Comparison of ENCODE assay signal across 8 cellular contexts in the genomic region with DNA sequence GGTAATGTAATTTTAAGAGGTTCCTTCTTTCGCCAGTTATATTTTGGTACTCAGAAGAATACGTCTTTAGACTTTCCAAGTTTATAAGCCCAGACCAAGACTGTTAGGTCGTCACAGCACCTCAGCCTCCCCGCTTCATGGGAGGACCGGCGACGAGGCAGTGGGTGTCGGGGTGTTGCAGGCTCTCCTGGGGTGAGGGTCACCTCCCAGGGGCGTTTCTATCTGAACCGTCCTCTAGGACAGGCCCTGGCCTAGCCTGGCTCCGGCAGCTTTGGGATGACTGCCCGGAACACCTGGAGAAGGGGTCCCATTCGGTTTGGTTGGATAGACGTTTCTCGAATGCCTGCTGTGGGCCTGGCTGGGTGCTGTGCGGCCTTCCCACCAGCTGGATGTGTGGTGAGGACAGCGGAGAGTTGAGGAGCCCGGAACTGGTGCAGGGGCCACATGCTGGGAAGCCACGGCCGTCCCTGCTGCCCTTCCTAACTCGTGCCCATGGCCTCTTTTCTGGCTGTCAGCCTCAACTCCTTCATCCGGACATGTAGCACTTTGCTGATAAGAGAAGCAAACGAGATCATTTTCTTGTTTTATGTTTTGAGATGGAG. TPM values are rescaled to one million over a fixed set of nuclear protein-coding genes. Genes with fewer than 3 reads are reported as not detected.
DNase-seq lines count a peak whose midpoint lies in the region; ATAC-seq, FAIRE-seq and TF ChIP-seq lines count a peak whose summit lies in the region.

No MANE protein-coding gene starts in this region.

- peak overlapping the region; percentile 94 for H3K4me2 ChIP-seq in hepatocyte

- no peak overlapping the region for H2AFZ ChIP-seq in hepatocyte

- ATAC-seq in HG03571 (IDR thresholded peaks at IDR 0.05; ENCODE audit: unreplicated experiment) = no peak

- H3K27ac ChIP-seq in hepatocyte (peak overlapping the region; percentile 91), small intestine (ENCODE audit: low read depth in 1 of 2, low read length in 1 of 2) (peak overlapping the region; percentile 71 to 86)

- no peak for FAIRE-seq in small intestine (lab: Jason Lieb, UNC)

- H3K9me3 ChIP-seq in HAP-1 (no peaks in the 10 kb centered on the region), hepatocyte (ENCODE audit: low read depth) (no peaks in the 10 kb centered on the region), small intestine (ENCODE audit: control insufficient read depth, low read depth) (no peaks in the 10 kb centered on the region)

- no peak for DNase-seq in HAP-1 (ENCODE audit: low spot score in 2 of 2)
- DNase-seq in hepatocyte (ENCODE audit: low spot score) = no peak
- peak; percentile 41 for DNase-seq in small intestine
- DNase-seq in HuH-7.5 (ENCODE audit: low spot score) = no peak
- DNase-seq in AG08395 (ENCODE audit: low spot score) = no peak
- no peak for DNase-seq in NK-92 (lab: John Stamatoyannopoulos, UW; ENCODE audit: unreplicated experiment)

- TF ChIP-seq CTCF in WI38 (IDR thresholded peaks at IDR 0.05; ENCODE audit: low read depth, low read length) (no peak), hepatocyte (IDR thresholded peaks at IDR 0.05; ENCODE audit: poor library complexity) (no peak)

- WGBS in hepatocyte (ENCODE audit: low lambda C conversion rate, missing lambda C conversion rate) = 45% methylated on average over 23 of the region's 23 CpGs
- WGBS in small intestine, 3 donors = 12 to 41% (median 28%) methylated on average over 23 of the region's 23 CpGs

- H3K36me3 ChIP-seq in HAP-1 (replicated peaks) (peaks cover 4% of the 10 kb centered on the region), hepatocyte (replicated peaks; ENCODE audit: insufficient read depth, low read depth) (no peaks in the 10 kb centered on the region), small intestine (ENCODE audit: control insufficient read depth in 2 of 2, insufficient read depth in 2 of 2, low read length in 2 of 2) (no peaks in the 10 kb centered on the region)

- peaks cover 13% of the 10 kb centered on the region for H3K4me1 ChIP-seq in HAP-1
- peaks cover 10% of the 10 kb centered on the region for H3K4me1 ChIP-seq in hepatocyte (ENCODE audit: insufficient read depth)
- peaks cover 9% of the 10 kb centered on the region in 2 donors for H3K4me1 ChIP-seq in small intestine (ENCODE audit: control insufficient read depth in 2 of 2, insufficient read depth in 1 of 2, low read depth in 1 of 2, low read length in 1 of 2)

- H3K27me3 ChIP-seq in HAP-1 (ENCODE audit: low read depth) (no peaks in the 10 kb centered on the region), hepatocyte (no peaks in the 10 kb centered on the region), small intestine (ENCODE audit: control insufficient read depth in 2 of 2, insufficient read depth in 2 of 2, low read length in 2 of 2) (peaks cover 0 to under 1% of the 10 kb centered on the region in 2 donors)

- H4K20me1 ChIP-seq in hepatocyte (ENCODE audit: insufficient read depth, poor library complexity, severe bottlenecking) = peaks cover 54% of the 10 kb centered on the region

- H3K79me2 ChIP-seq in hepatocyte = peaks cover 58% of the 10 kb centered on the region

- no peaks in the 10 kb centered on the region for H3K9me2 ChIP-seq in hepatocyte (replicated peaks; ENCODE audit: insufficient read depth)

- in situ Hi-C loops in HAP-1 (cut with MboI; ENCODE audit: low sequenced_read_pairs) = no loop called here

- H3K4me3 ChIP-seq in HAP-1 = peak overlapping the region; percentile 58
- peak overlapping the region; percentile 76 for H3K4me3 ChIP-seq in WI38 (ENCODE audit: low read depth, low read length)
- peak overlapping the region; percentile 81 for H3K4me3 ChIP-seq in hepatocyte
- H3K4me3 ChIP-seq in small intestine (ENCODE audit: low read depth in 1 of 2, low read length in 2 of 2) = peak overlapping the region in 1 of 2 donors; percentile 89

RNA-seq across cellular contexts. Expression of a gene that starts 1.1 kb away (rescaled TPM):
- total RNA-seq in hepatocyte = 37.0 and 40.5 TPM in 2 replicates
- polyA plus RNA-seq in hepatocyte = 39.6 and 45.9 TPM in 2 replicates
- polyA plus RNA-seq in small intestine = 10 to 100 TPM; 19.9 to 30.4 (median 28.1) TPM

RNA-seq across cellular contexts. Expression of a gene that starts 19.3 kb away (rescaled TPM):
- total RNA-seq in hepatocyte = not detected in 2 replicates
- polyA plus RNA-seq in hepatocyte (not detected in 2 replicates), small intestine (under 1 TPM in 1 of 3 donors, not detected in 2; 0.31 TPM)

RNA-seq across cellular contexts. Expression of a gene that starts 56.6 kb away (rescaled TPM):
- total RNA-seq in hepatocyte = 16.7 and 18.4 TPM in 2 replicates
- polyA plus RNA-seq in hepatocyte (21.8 and 26.7 TPM in 2 replicates), small intestine (10 to 100 TPM; 24.9 to 39.4 (median 34.4) TPM)
